ENCODE assay signal across 1 cellular context in the genomic region with DNA sequence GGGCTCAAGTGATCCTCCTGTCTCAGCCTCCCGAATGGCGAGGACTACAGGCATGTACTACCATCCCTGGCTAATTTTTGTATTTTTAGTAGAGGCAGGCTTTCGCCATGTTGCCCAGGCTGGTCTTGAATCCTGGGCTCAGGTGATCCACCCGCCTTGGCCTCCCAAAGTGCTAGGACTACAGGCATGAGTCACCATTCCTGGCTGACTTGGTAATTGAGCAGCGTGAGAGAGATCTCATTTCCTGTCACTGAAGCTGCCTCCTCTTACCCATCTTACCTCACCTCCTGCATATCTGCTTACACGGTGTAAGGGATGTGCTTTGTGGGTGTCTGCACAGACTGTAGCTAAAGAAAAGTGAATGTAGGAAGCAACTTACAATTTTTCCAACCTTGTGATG.
TF ChIP-seq lines count a peak whose summit lies in the region.

No MANE protein-coding gene starts in this region.

TF ChIP-seq in HepG2, 621 proteins besides CTCF, POLR2A, EP300 and RAD21:
- TF ChIP-seq ARID2 (CRISPR knock-in tag; IDR thresholded peaks at IDR 0.05; ENCODE audit: borderline replicate concordance) (no peak), ZNF430 (CRISPR knock-in tag; IDR thresholded peaks at IDR 0.05) (no peak), MEIS2 (CRISPR knock-in tag; IDR thresholded peaks at IDR 0.05) (no peak), ZNF569 (CRISPR knock-in tag; IDR thresholded peaks at IDR 0.05; ENCODE audit: borderline replicate concordance) (no peak), ISX (CRISPR knock-in tag; conservative IDR thresholded peaks at IDR 0.05) (no peak)
- TF ChIP-seq, protein P1, sequence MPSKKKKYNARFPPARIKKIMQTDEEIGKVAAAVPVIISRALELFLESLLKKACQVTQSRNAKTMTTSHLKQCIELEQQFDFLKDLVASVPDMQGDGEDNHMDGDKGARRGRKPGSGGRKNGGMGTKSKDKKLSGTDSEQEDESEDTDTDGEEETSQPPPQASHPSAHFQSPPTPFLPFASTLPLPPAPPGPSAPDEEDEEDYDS (CRISPR knock-in tag; IDR thresholded peaks at IDR 0.05): no peak
- TF ChIP-seq, protein P2, sequence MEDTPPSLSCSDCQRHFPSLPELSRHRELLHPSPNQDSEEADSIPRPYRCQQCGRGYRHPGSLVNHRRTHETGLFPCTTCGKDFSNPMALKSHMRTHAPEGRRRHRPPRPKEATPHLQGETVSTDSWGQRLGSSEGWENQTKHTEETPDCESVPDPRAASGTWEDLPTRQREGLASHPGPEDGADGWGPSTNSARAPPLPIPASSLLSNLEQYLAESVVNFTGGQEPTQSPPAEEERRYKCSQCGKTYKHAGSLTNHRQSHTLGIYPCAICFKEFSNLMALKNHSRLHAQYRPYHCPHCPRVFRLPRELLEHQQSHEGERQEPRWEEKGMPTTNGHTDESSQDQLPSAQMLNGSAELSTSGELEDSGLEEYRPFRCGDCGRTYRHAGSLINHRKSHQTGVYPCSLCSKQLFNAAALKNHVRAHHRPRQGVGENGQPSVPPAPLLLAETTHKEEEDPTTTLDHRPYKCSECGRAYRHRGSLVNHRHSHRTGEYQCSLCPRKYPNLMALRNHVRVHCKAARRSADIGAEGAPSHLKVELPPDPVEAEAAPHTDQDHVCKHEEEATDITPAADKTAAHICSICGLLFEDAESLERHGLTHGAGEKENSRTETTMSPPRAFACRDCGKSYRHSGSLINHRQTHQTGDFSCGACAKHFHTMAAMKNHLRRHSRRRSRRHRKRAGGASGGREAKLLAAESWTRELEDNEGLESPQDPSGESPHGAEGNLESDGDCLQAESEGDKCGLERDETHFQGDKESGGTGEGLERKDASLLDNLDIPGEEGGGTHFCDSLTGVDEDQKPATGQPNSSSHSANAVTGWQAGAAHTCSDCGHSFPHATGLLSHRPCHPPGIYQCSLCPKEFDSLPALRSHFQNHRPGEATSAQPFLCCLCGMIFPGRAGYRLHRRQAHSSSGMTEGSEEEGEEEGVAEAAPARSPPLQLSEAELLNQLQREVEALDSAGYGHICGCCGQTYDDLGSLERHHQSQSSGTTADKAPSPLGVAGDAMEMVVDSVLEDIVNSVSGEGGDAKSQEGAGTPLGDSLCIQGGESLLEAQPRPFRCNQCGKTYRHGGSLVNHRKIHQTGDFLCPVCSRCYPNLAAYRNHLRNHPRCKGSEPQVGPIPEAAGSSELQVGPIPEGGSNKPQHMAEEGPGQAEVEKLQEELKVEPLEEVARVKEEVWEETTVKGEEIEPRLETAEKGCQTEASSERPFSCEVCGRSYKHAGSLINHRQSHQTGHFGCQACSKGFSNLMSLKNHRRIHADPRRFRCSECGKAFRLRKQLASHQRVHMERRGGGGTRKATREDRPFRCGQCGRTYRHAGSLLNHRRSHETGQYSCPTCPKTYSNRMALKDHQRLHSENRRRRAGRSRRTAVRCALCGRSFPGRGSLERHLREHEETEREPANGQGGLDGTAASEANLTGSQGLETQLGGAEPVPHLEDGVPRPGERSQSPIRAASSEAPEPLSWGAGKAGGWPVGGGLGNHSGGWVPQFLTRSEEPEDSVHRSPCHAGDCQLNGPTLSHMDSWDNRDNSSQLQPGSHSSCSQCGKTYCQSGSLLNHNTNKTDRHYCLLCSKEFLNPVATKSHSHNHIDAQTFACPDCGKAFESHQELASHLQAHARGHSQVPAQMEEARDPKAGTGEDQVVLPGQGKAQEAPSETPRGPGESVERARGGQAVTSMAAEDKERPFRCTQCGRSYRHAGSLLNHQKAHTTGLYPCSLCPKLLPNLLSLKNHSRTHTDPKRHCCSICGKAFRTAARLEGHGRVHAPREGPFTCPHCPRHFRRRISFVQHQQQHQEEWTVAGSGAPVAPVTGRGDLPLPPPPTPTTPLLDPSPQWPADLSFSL (CRISPR knock-in tag; IDR thresholded peaks at IDR 0.05): no peak
- TF ChIP-seq, protein P3, sequence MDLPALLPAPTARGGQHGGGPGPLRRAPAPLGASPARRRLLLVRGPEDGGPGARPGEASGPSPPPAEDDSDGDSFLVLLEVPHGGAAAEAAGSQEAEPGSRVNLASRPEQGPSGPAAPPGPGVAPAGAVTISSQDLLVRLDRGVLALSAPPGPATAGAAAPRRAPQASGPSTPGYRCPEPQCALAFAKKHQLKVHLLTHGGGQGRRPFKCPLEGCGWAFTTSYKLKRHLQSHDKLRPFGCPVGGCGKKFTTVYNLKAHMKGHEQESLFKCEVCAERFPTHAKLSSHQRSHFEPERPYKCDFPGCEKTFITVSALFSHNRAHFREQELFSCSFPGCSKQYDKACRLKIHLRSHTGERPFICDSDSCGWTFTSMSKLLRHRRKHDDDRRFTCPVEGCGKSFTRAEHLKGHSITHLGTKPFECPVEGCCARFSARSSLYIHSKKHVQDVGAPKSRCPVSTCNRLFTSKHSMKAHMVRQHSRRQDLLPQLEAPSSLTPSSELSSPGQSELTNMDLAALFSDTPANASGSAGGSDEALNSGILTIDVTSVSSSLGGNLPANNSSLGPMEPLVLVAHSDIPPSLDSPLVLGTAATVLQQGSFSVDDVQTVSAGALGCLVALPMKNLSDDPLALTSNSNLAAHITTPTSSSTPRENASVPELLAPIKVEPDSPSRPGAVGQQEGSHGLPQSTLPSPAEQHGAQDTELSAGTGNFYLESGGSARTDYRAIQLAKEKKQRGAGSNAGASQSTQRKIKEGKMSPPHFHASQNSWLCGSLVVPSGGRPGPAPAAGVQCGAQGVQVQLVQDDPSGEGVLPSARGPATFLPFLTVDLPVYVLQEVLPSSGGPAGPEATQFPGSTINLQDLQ (CRISPR knock-in tag; IDR thresholded peaks at IDR 0.05): no peak
- TF ChIP-seq, protein P4, sequence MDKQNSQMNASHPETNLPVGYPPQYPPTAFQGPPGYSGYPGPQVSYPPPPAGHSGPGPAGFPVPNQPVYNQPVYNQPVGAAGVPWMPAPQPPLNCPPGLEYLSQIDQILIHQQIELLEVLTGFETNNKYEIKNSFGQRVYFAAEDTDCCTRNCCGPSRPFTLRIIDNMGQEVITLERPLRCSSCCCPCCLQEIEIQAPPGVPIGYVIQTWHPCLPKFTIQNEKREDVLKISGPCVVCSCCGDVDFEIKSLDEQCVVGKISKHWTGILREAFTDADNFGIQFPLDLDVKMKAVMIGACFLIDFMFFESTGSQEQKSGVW (CRISPR knock-in tag; IDR thresholded peaks at IDR 0.05; ENCODE audit: borderline replicate concordance): no peak
